Comparison of ENCODE assay signal across 3 cellular contexts in genomic region chr12:100258127-100258526, GRCh38.
"Had no signal": no experiment of that assay in that cellular context is flagged by ENCODE, and none has a peak within 500 bp of the region (broad histone marks: within the 10 kb centered on the region; RNA-seq: fewer than 3 reads in every experiment).

No MANE protein-coding gene starts in this region.

- ATAC-seq: GM12878 had no signal

- DNase-seq: GDM1, GF-D8 had no signal

- H3K4me3 ChIP-seq: GM12878 had no signal
